Comparison of ENCODE assay signal across 23 cellular contexts in genomic region chr19:17989425-17990094, GRCh38. TPM values are rescaled to one million over a fixed set of nuclear protein-coding genes. Genes with fewer than 3 reads are reported as not detected.
DNase-seq lines count a peak whose midpoint lies in the region; ATAC-seq, FAIRE-seq and TF ChIP-seq lines count a peak whose summit lies in the region.
"Had no signal": no experiment of that assay in that cellular context is flagged by ENCODE, and none has a peak within 500 bp of the region (broad histone marks: within the 10 kb centered on the region; RNA-seq: fewer than 3 reads in every experiment).

No MANE protein-coding gene starts in this region.

- TF ChIP-seq EP300 in K562 (IDR thresholded peaks at IDR 0.05; ENCODE audit: low read length): peak; percentile 51; the same call in 1 of the 2 replicates

- H3K36me3 Mint-ChIP-seq in activated CD4-positive, alpha-beta T cell treated with anti-CD3 and anti-CD28 coated beads, Interleukin-2, amount 10 ng/mL, durations not matched to agents 24 days and 14 days (ENCODE audit: low read depth): no peaks in the 10 kb centered on the region
- H3K36me3 Mint-ChIP-seq in T-cell: no peaks in the 10 kb centered on the region
- H3K36me3 Mint-ChIP-seq: CD8-positive, alpha-beta T cell had no signal

- 84% methylated on average over 16 of the region's 16 CpGs for WGBS in K562 (ENCODE audit: insufficient coverage, low coverage, missing lambda C conversion rate)

- peaks cover 2% of the 10 kb centered on the region for H3K4me1 Mint-ChIP-seq in activated CD4-positive, alpha-beta T cell treated with anti-CD3 and anti-CD28 coated beads, Interleukin-2, amount 10 ng/mL, durations not matched to agents 24 days and 14 days
- H3K4me1 Mint-ChIP-seq in T-cell: no peaks in the 10 kb centered on the region
- H3K4me1 Mint-ChIP-seq: B cell had no signal

- no peak overlapping the region for H3K4me2 ChIP-seq in K562 (ENCODE audit: insufficient read depth, low read length)
- H3K4me2 ChIP-seq in osteoblast (ENCODE audit: insufficient read depth, low read length): no peak overlapping the region
- H3K4me2 ChIP-seq: A549; BLaER1 treated with 17β-estradiol and CSF1 and Interleukin-3, amounts not matched to agents 10 nM and 100 nM had no signal

- no peaks in the 10 kb centered on the region for H3K9me1 ChIP-seq in K562 (ENCODE audit: control insufficient read depth, insufficient read depth, low read length)

- H3K27ac ChIP-seq in K562 (ENCODE audit: extremely low read depth, low read depth, low read length): no peak overlapping the region
- no peak overlapping the region for H3K27ac ChIP-seq in osteoblast (ENCODE audit: low read depth, low read length)
- H3K27ac ChIP-seq: 22Rv1; A549; BLaER1 treated with 17β-estradiol and CSF1 and Interleukin-3, amounts not matched to agents 10 nM and 100 nM; C4-2B had no signal

- no peak for TF ChIP-seq RAD21 in K562 (CRISPR knock-in tag; conservative IDR thresholded peaks at IDR 0.05 in 1 of 2, IDR thresholded peaks at IDR 0.05 in 1 of 2)

- TF ChIP-seq CTCF in K562 (IDR thresholded peaks at IDR 0.05 in 2 of 3, conservative IDR thresholded peaks at IDR 0.05 in 1 of 3; ENCODE audit: insufficient read depth in 2 of 3, low read depth in 1 of 3, low read length in 3 of 3): no peak
- TF ChIP-seq CTCF in osteoblast (IDR thresholded peaks at IDR 0.05; ENCODE audit: extremely low read depth, low read depth, low read length): no peak

- no peak overlapping the region for H3K9ac ChIP-seq in K562 (ENCODE audit: insufficient read depth in 1 of 2, low read depth in 2 of 2, low read length in 2 of 2)
- H3K9ac ChIP-seq: BLaER1 treated with 17β-estradiol and CSF1 and Interleukin-3, amounts not matched to agents 10 nM and 100 nM had no signal

- no peak for FAIRE-seq in K562 (lab: Jason Lieb, UNC)
- FAIRE-seq: A549, D721Med, GM12891, GM19239 had no signal

- H4K20me1 ChIP-seq in K562 (replicated peaks; ENCODE audit: control insufficient read depth, insufficient read depth, low read length): no peaks in the 10 kb centered on the region
- no peaks in the 10 kb centered on the region for H4K20me1 ChIP-seq in osteoblast (ENCODE audit: insufficient read depth, low read length)
- H4K20me1 ChIP-seq: BLaER1 treated with 17β-estradiol and CSF1 and Interleukin-3, amounts not matched to agents 10 nM and 100 nM had no signal

- CTCF ChIA-PET in K562 (lab: Yijun Ruan, JAX; ENCODE audit: low intra/inter-chr PET ratio): no interaction called here
- CTCF ChIA-PET in T-cell (lab: Charles Lee): no interaction called here

- no peaks in the 10 kb centered on the region for H3K79me2 ChIP-seq in K562 (ENCODE audit: control insufficient read depth, insufficient read depth, low read length)
- H3K79me2 ChIP-seq in osteoblast (ENCODE audit: insufficient read depth, low read length): no peaks in the 10 kb centered on the region

- no peaks in the 10 kb centered on the region for H3K27me3 ChIP-seq in K562 (ENCODE audit: control insufficient read depth in 2 of 2, insufficient read depth in 2 of 2, low read length in 2 of 2)
- no peaks in the 10 kb centered on the region for H3K27me3 ChIP-seq in osteoblast (ENCODE audit: insufficient read depth, low read length)
- H3K27me3 ChIP-seq: BLaER1 treated with 17β-estradiol and CSF1 and Interleukin-3, amounts not matched to agents 10 nM and 100 nM had no signal

- in situ Hi-C loops in K562 (cut with MboI): loop anchor here (10.0 kb wide), 1 partner anchor 45 kb away; no protein-coding TSS in a partner anchor

- H2AFZ ChIP-seq in K562 (ENCODE audit: low read depth, low read length) (no peak overlapping the region), osteoblast (ENCODE audit: low read length) (no peak overlapping the region)

- peak; percentile 52 for DNase-seq in activated CD4-positive, alpha-beta T cell treated with anti-CD3 and anti-CD28 coated beads, Interleukin-2, amount 10 ng/mL, durations not matched to agents 24 days and 14 days
- no peak for DNase-seq in activated CD4-positive, alpha-beta T cell treated with anti-CD3 and anti-CD28 coated beads, Interleukin-2, amount 50 U/mL, for 4 hours
- DNase-seq in K562 (ENCODE audit: extremely low read depth in 1 of 4, low spot score in 3 of 4) (no peak), osteoblast (ENCODE audit: insufficient read length, low spot score, missing footprints) (peak; percentile 34), T-cell (no peak), DMS79 treated with DMSO at 0.1 percent for 48 hours (lab: John Stamatoyannopoulos, UW) (no peak)
- DNase-seq: AML-193; Caco-2; Calu3; CD4-positive, alpha-beta T cell; CD8-positive, alpha-beta T cell; DND-41; EL; GDM1 had no signal

- intact Hi-C loops in activated CD4-positive, alpha-beta T cell treated with anti-CD3 and anti-CD28 coated beads, Interleukin-2, amount 10 ng/mL, durations not matched to agents 24 days and 14 days (cut with micrococcal nuclease): no loop called here
- intact Hi-C loops in K562 (cut with micrococcal nuclease): no loop called here

- H3K4me1 ChIP-seq in K562 (replicated peaks in 1 of 2; ENCODE audit: control insufficient read depth in 2 of 2, insufficient read depth in 2 of 2, low read length in 2 of 2) (peaks cover 7 to 28% of the 10 kb centered on the region in 2 experiments; a peak in 4 of 5 replicates), osteoblast (ENCODE audit: insufficient read depth, low read length) (no peaks in the 10 kb centered on the region)
- H3K4me1 ChIP-seq: A549, Caco-2 had no signal

- no peaks in the 10 kb centered on the region for H3K36me3 ChIP-seq in K562 (ENCODE audit: control insufficient read depth, insufficient read depth, low read length)
- no peaks in the 10 kb centered on the region for H3K36me3 ChIP-seq in osteoblast (ENCODE audit: insufficient read depth, low read length)
- H3K36me3 ChIP-seq: BLaER1 treated with 17β-estradiol and CSF1 and Interleukin-3, amounts not matched to agents 10 nM and 100 nM had no signal

- ATAC-seq in K562 (no peak), T-cell (replicated peaks in 1 of 4) (no peak)
- ATAC-seq: A549; CD8-positive, alpha-beta T cell had no signal

- no peak for TF ChIP-seq POLR2A in K562 (conservative IDR thresholded peaks at IDR 0.05)

- POLR2A ChIA-PET in K562 (lab: Yijun Ruan, JAX): interaction anchor here (0.6 kb wide), 1 partner anchor 53 kb away, joined by 4 read pairs; no protein-coding TSS in a partner anchor
- POLR2A ChIA-PET in T-cell (lab: Charles Lee): no interaction called here

- peaks cover 2% of the 10 kb centered on the region for H3K27me3 Mint-ChIP-seq in activated CD4-positive, alpha-beta T cell treated with anti-CD3 and anti-CD28 coated beads, Interleukin-2, amount 10 ng/mL, durations not matched to agents 24 days and 14 days
- H3K27me3 Mint-ChIP-seq in T-cell: no peaks in the 10 kb centered on the region

- no peak overlapping the region for H3K4me3 ChIP-seq in K562
- no peak overlapping the region for H3K4me3 ChIP-seq in osteoblast (ENCODE audit: insufficient read depth, low read length)
- H3K4me3 ChIP-seq: A549; BLaER1 treated with 17β-estradiol and CSF1 and Interleukin-3, amounts not matched to agents 10 nM and 100 nM had no signal

- no TSS peak for BruUV-seq in K562 (replicated peaks; lab: Mats Ljungman, UMichigan)

- no peak overlapping the region for H3K4me3 Mint-ChIP-seq in activated CD4-positive, alpha-beta T cell treated with anti-CD3 and anti-CD28 coated beads, Interleukin-2, amount 10 ng/mL, durations not matched to agents 24 days and 14 days
- no peak overlapping the region for H3K4me3 Mint-ChIP-seq in T-cell
- H3K4me3 Mint-ChIP-seq: B cell; CD4-positive, alpha-beta T cell; CD8-positive, alpha-beta T cell had no signal

- H3K9me3 ChIP-seq in K562 (replicated peaks; ENCODE audit: control insufficient read depth, insufficient read depth, low read depth, low read length) (no peaks in the 10 kb centered on the region), osteoblast (ENCODE audit: low read depth, low read length) (no peaks in the 10 kb centered on the region)
- H3K9me3 ChIP-seq: A549; BLaER1 treated with 17β-estradiol and CSF1 and Interleukin-3, amounts not matched to agents 10 nM and 100 nM; Caco-2 had no signal

- no peak overlapping the region for H3K27ac Mint-ChIP-seq in activated CD4-positive, alpha-beta T cell treated with anti-CD3 and anti-CD28 coated beads, Interleukin-2, amount 10 ng/mL, durations not matched to agents 24 days and 14 days
- no peak overlapping the region for H3K27ac Mint-ChIP-seq in T-cell
- H3K27ac Mint-ChIP-seq: B cell; CD4-positive, alpha-beta T cell; CD8-positive, alpha-beta T cell had no signal

- H3K9me3 Mint-ChIP-seq in activated CD4-positive, alpha-beta T cell treated with anti-CD3 and anti-CD28 coated beads, Interleukin-2, amount 10 ng/mL, durations not matched to agents 24 days and 14 days: no peaks in the 10 kb centered on the region
- no peaks in the 10 kb centered on the region for H3K9me3 Mint-ChIP-seq in T-cell
- H3K9me3 Mint-ChIP-seq: CD4-positive, alpha-beta T cell; CD8-positive, alpha-beta T cell had no signal

RNA-seq across cellular contexts. Expression of gene ARRDC2, which starts 18.4 kb away (rescaled TPM):
- total RNA-seq in activated CD4-positive, alpha-beta T cell treated with anti-CD3 and anti-CD28 coated beads, Interleukin-2, amount 10 ng/mL, durations not matched to agents 24 days and 14 days: 41.3 and 41.7 TPM in 2 replicates
- 23.6 and 51.1 TPM in 2 replicates for total RNA-seq in K562 (2011; cell fraction: chromatin; rRNA removed; ENCODE audit: low replicate concordance)
- total RNA-seq in K562 (2011; cell fraction: nucleolus; rRNA removed): 35.1 and 37.9 TPM in 2 replicates
- 17.8 and 21.5 TPM in 2 replicates for total RNA-seq in K562 (2011; cell fraction: nucleoplasm; rRNA removed)
- total RNA-seq in K562 (2014; rRNA removed) (25.6 and 25.9 TPM in 2 replicates), K562 (2014; rRNA removed; fragmentation: Illumina TruSeq; extraction: Trizol) (12.2 and 13.1 TPM in 2 replicates), K562 (2015; rRNA removed; fragmentation: Illumina TruSeq; extraction: Trizol) (16.0 and 16.1 TPM in 2 replicates), K562 (2021) (23.3 and 27.4 TPM in 2 replicates), osteoblast (15.9 and 22.4 TPM in 2 replicates), T-cell (100 to 1,000 TPM; 163 to 195 (median 188) TPM)
- polyA plus RNA-seq in K562 (2011; rRNA removed) (11.5 and 15.2 TPM in 2 replicates), K562 (2014; fragmentation: Illumina TruSeq; extraction: Trizol) (12.7 and 15.6 TPM in 2 replicates), K562 (2014; fragmentation: Nextera tagmentation; extraction: Ambion mirVana) (1 to 10 TPM; 1.9 to 2.7 TPM), K562 (2014; rRNA removed) (25.7 and 25.8 TPM in 2 replicates)
- 9.5 and 28.8 TPM in 2 replicates for polyA plus RNA-seq in K562 (2011; cell fraction: cytosol; rRNA removed)
- polyA plus RNA-seq in K562 (2011; cell fraction: nucleus; rRNA removed): 18.6 and 37.6 TPM in 2 replicates
- polyA plus RNA-seq in K562 (2012): 13.2 and 16.4 TPM in 2 replicates
- 4.2 and 6.4 TPM in 2 replicates for polyA minus RNA-seq in K562 (2011; rRNA and poly(A)+ RNA removed)
- polyA minus RNA-seq in K562 (2011; cell fraction: cytosol; rRNA and poly(A)+ RNA removed): 10.2 and 11.2 TPM in 2 replicates
- polyA minus RNA-seq in K562 (2011; cell fraction: nucleus; rRNA and poly(A)+ RNA removed): 10.5 and 11.0 TPM in 2 replicates

RNA-seq across cellular contexts. Expression of gene KCNN1, which starts 22.7 kb away (rescaled TPM):
- 0.62 TPM in 1 of 2 replicates, not detected in the other for total RNA-seq in activated CD4-positive, alpha-beta T cell treated with anti-CD3 and anti-CD28 coated beads, Interleukin-2, amount 10 ng/mL, durations not matched to agents 24 days and 14 days
- total RNA-seq in K562 (2011; cell fraction: chromatin; rRNA removed; ENCODE audit: low replicate concordance): 1.2 and 3.6 TPM in 2 replicates
- 2.8 TPM in 2 replicates for total RNA-seq in K562 (2011; cell fraction: nucleolus; rRNA removed)
- total RNA-seq in K562 (2011; cell fraction: nucleoplasm; rRNA removed): 1.5 and 2.7 TPM in 2 replicates
- total RNA-seq in K562 (2014; rRNA removed) (1.4 and 5.2 TPM in 2 replicates), K562 (2014; rRNA removed; fragmentation: Illumina TruSeq; extraction: Trizol) (0.22 and 0.33 TPM in 2 replicates), K562 (2015; rRNA removed; fragmentation: Illumina TruSeq; extraction: Trizol) (0.72 and 0.98 TPM in 2 replicates), K562 (2021) (4.7 and 6.2 TPM in 2 replicates), osteoblast (under 0.01 TPM in 1 of 2 replicates, not detected in the other), T-cell (not detected)
- polyA plus RNA-seq in K562 (2011; rRNA removed) (1.4 and 2.9 TPM in 2 replicates), K562 (2014; fragmentation: Illumina TruSeq; extraction: Trizol) (0.25 and 1.1 TPM in 2 replicates), K562 (2014; fragmentation: Nextera tagmentation; extraction: Ambion mirVana) (under 1 TPM; 0.01 to 0.04 TPM), K562 (2014; rRNA removed) (1.3 and 3.2 TPM in 2 replicates)
- polyA plus RNA-seq in K562 (2011; cell fraction: cytosol; rRNA removed): 4.5 and 7.9 TPM in 2 replicates
- polyA plus RNA-seq in K562 (2011; cell fraction: nucleus; rRNA removed): 2.2 and 3.5 TPM in 2 replicates
- 2.7 and 5.0 TPM in 2 replicates for polyA plus RNA-seq in K562 (2012)
- 1.2 and 1.5 TPM in 2 replicates for polyA minus RNA-seq in K562 (2011; rRNA and poly(A)+ RNA removed)
- 3.6 and 4.8 TPM in 2 replicates for polyA minus RNA-seq in K562 (2011; cell fraction: cytosol; rRNA and poly(A)+ RNA removed)
- 2.2 and 2.4 TPM in 2 replicates for polyA minus RNA-seq in K562 (2011; cell fraction: nucleus; rRNA and poly(A)+ RNA removed)
- total RNA-seq: A172; B cell; Caco-2; Calu3; CD4-positive, alpha-beta T cell; CD8-positive, alpha-beta T cell had no signal

RNA-seq across cellular contexts. Expression of gene CCDC124, which starts 56.7 kb away (rescaled TPM):
- total RNA-seq in activated CD4-positive, alpha-beta T cell treated with anti-CD3 and anti-CD28 coated beads, Interleukin-2, amount 10 ng/mL, durations not matched to agents 24 days and 14 days: 126 and 136 TPM in 2 replicates
- 16.5 and 44.8 TPM in 2 replicates for total RNA-seq in K562 (2011; cell fraction: chromatin; rRNA removed; ENCODE audit: low replicate concordance)
- total RNA-seq in K562 (2011; cell fraction: nucleolus; rRNA removed): 48.6 and 53.7 TPM in 2 replicates
- 28.2 and 35.4 TPM in 2 replicates for total RNA-seq in K562 (2011; cell fraction: nucleoplasm; rRNA removed)
- 150 and 197 TPM in 2 replicates for total RNA-seq in K562 (2014; rRNA removed)
- 4.1 and 5.8 TPM in 2 replicates for total RNA-seq in K562 (2014; rRNA removed; fragmentation: Illumina TruSeq; extraction: Trizol)
- 38.5 and 40.5 TPM in 2 replicates for total RNA-seq in K562 (2015; rRNA removed; fragmentation: Illumina TruSeq; extraction: Trizol)
- total RNA-seq in K562 (2021): 145 and 149 TPM in 2 replicates
- polyA plus RNA-seq in K562 (2011; rRNA removed): 38.0 and 40.1 TPM in 2 replicates
- polyA plus RNA-seq in K562 (2011; cell fraction: cytosol; rRNA removed): 63.8 and 189 TPM in 2 replicates
- polyA plus RNA-seq in K562 (2011; cell fraction: nucleus; rRNA removed): 31.4 and 62.8 TPM in 2 replicates
- 66.3 and 130 TPM in 2 replicates for polyA plus RNA-seq in K562 (2012)
- 28.1 and 97.0 TPM in 2 replicates for polyA plus RNA-seq in K562 (2014; fragmentation: Illumina TruSeq; extraction: Trizol)
- polyA plus RNA-seq in K562 (2014; fragmentation: Nextera tagmentation; extraction: Ambion mirVana): 10 to 100 TPM in 1 of 2 experiments, 1 to 10 TPM in 1; 6.6 to 19.4 TPM
- 213 and 234 TPM in 2 replicates for polyA plus RNA-seq in K562 (2014; rRNA removed)
- polyA minus RNA-seq in K562 (2011; rRNA and poly(A)+ RNA removed): 7.0 and 9.2 TPM in 2 replicates
- polyA minus RNA-seq in K562 (2011; cell fraction: cytosol; rRNA and poly(A)+ RNA removed): 24.4 and 37.9 TPM in 2 replicates
- 10.2 and 13.8 TPM in 2 replicates for polyA minus RNA-seq in K562 (2011; cell fraction: nucleus; rRNA and poly(A)+ RNA removed)
- total RNA-seq in osteoblast: 15.9 and 21.5 TPM in 2 replicates
- total RNA-seq in T-cell: 10 to 100 TPM; 24.8 to 51.1 (median 41.5) TPM

Comparison
In these comparisons a context has a peak if more than half of its experiments do, and no peak if none do; other contexts are left out.
1. DNase-seq: peak in activated CD4-positive, alpha-beta T cell treated with anti-CD3 and anti-CD28 coated beads, Interleukin-2, amount 10 ng/mL, durations not matched to agents 24 days and 14 days (single experiment) and osteoblast (single experiment); none in activated CD4-positive, alpha-beta T cell treated with anti-CD3 and anti-CD28 coated beads, Interleukin-2, amount 50 U/mL, for 4 hours (0 of 2), K562 (0 of 4), T-cell (0 of 34) and DMS79 treated with DMSO at 0.1 percent for 48 hours (single experiment).